In the genomic region with DNA sequence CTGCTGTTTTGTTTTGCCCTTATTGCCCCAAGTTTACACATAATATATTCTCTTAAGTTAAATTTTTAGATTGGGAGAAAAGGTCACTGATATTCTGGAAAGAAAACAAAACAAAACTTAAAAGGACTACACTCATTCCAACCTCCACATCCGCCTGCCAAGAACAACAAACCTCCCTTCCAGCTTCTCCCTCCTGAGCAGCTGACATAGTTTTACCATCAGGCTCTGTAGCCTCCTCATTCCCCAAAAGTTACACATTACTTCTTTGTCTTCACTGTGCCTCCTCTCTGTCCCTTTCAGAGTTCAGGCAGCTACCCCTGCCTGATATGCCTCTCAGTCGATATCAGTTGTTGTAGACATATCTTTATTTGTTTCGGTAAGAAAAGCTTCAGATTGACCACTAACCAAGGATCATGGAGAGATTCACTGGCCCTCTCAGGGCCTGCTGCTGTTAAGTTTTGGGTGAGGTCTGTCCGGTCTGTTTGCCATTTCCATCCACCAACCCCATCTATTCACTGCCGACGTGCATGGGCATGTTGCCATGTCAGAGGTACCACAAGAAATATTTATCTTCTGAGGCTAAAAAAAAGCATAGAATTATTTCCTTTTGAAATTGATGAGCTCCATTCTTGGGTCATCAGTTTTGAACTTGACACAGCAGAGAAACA, we compare ENCODE assay signal across 1 cellular context.
TF ChIP-seq lines count a peak whose summit lies in the region.

No MANE protein-coding gene starts in this region.

TF ChIP-seq in GM23338, 12 proteins besides CTCF, POLR2A, EP300 and RAD21 (continued from another document):
- TF ChIP-seq, protein P1, sequence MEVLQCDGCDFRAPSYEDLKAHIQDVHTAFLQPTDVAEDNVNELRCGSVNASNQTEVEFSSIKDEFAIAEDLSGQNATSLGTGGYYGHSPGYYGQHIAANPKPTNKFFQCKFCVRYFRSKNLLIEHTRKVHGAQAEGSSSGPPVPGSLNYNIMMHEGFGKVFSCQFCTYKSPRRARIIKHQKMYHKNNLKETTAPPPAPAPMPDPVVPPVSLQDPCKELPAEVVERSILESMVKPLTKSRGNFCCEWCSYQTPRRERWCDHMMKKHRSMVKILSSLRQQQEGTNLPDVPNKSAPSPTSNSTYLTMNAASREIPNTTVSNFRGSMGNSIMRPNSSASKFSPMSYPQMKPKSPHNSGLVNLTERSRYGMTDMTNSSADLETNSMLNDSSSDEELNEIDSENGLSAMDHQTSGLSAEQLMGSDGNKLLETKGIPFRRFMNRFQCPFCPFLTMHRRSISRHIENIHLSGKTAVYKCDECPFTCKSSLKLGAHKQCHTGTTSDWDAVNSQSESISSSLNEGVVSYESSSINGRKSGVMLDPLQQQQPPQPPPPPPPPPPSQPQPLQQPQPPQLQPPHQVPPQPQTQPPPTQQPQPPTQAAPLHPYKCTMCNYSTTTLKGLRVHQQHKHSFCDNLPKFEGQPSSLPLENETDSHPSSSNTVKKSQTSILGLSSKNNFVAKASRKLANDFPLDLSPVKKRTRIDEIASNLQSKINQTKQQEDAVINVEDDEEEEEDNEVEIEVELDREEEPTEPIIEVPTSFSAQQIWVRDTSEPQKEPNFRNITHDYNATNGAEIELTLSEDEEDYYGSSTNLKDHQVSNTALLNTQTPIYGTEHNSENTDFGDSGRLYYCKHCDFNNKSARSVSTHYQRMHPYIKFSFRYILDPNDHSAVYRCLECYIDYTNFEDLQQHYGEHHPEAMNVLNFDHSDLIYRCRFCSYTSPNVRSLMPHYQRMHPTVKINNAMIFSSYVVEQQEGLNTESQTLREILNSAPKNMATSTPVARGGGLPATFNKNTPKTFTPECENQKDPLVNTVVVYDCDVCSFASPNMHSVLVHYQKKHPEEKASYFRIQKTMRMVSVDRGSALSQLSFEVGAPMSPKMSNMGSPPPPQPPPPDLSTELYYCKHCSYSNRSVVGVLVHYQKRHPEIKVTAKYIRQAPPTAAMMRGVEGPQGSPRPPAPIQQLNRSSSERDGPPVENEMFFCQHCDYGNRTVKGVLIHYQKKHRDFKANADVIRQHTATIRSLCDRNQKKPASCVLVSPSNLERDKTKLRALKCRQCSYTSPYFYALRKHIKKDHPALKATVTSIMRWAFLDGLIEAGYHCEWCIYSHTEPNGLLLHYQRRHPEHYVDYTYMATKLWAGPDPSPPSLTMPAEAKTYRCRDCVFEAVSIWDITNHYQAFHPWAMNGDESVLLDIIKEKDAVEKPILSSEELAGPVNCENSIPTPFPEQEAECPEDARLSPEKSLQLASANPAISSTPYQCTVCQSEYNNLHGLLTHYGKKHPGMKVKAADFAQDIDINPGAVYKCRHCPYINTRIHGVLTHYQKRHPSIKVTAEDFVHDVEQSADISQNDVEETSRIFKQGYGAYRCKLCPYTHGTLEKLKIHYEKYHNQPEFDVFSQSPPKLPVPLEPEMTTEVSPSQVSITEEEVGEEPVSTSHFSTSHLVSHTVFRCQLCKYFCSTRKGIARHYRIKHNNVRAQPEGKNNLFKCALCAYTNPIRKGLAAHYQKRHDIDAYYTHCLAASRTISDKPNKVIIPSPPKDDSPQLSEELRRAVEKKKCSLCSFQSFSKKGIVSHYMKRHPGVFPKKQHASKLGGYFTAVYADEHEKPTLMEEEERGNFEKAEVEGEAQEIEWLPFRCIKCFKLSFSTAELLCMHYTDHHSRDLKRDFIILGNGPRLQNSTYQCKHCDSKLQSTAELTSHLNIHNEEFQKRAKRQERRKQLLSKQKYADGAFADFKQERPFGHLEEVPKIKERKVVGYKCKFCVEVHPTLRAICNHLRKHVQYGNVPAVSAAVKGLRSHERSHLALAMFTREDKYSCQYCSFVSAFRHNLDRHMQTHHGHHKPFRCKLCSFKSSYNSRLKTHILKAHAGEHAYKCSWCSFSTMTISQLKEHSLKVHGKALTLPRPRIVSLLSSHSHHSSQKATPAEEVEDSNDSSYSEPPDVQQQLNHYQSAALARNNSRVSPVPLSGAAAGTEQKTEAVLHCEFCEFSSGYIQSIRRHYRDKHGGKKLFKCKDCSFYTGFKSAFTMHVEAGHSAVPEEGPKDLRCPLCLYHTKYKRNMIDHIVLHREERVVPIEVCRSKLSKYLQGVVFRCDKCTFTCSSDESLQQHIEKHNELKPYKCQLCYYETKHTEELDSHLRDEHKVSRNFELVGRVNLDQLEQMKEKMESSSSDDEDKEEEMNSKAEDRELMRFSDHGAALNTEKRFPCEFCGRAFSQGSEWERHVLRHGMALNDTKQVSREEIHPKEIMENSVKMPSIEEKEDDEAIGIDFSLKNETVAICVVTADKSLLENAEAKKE (CRISPR knock-in tag; IDR thresholded peaks at IDR 0.05), result no peak
- no peak for TF ChIP-seq POLR2AphosphoS5 (IDR thresholded peaks at IDR 0.05; ENCODE audit: low read depth)
TF ChIP-seq in GM23338: peak in this region for 0.
